Comparison of ENCODE assay signal across 30 cellular contexts in genomic region chr2:158071018-158071417, GRCh38. TPM values are rescaled to one million over a fixed set of nuclear protein-coding genes. Genes with fewer than 3 reads are reported as not detected.
"Had no signal": no experiment of that assay in that cellular context is flagged by ENCODE, and none has a peak within 500 bp of the region (broad histone marks: within the 10 kb centered on the region; RNA-seq: fewer than 3 reads in every experiment).

No MANE protein-coding gene starts in this region.

- FAIRE-seq: urothelium cell line had no signal

- H3K9me3 ChIP-seq: stomach, suprapubic skin, testis, thoracic aorta, thyroid gland, tibial artery, transverse colon, upper lobe of left lung, upper lobe of right lung, uterus, vagina had no signal

- H3K4me1 ChIP-seq: stomach, suprapubic skin, testis, thyroid gland, tibial artery, tibial nerve, transverse colon, upper lobe of left lung, upper lobe of right lung, uterus, vagina had no signal

- DNase-seq: stimulated activated CD4-positive, alpha-beta T cell treated with anti-CD3 and anti-CD28 coated beads, Interleukin-2, amount 100 ng/mL, for 48 hours; stimulated activated CD4-positive, alpha-beta T cell treated with anti-CD3 and anti-CD28 coated beads, Interleukin-4, amount 100 ng/mL, for 1 hour; stimulated activated CD4-positive, alpha-beta T cell treated with anti-CD3 and anti-CD28 coated beads, Interleukin-4, amount 100 ng/mL, for 24 hours; stimulated activated CD4-positive, alpha-beta T cell treated with anti-CD3 and anti-CD28 coated beads, Interleukin-4, amount 100 ng/mL, for 4 hours; stimulated activated CD8-positive, alpha-beta memory T cell treated with anti-CD3 and anti-CD28 coated beads, Interleukin-4, amount 100 ng/mL, for 48 hours; stimulated activated naive B cell treated with anti-CD40 and anti-IgM and Interleukin-4, amounts not matched to agents 10 μg/mL and 1 μg/mL and 100 μg/mL, for 72 hours; stimulated activated naive CD4-positive, alpha-beta T cell; stimulated activated naive CD4-positive, alpha-beta T cell treated with Interleukin-2 at 50 U/mL for 16 hours; stimulated activated naive CD8-positive, alpha-beta T cell treated with anti-CD3 and anti-CD28 coated beads, Interleukin-15, amount 100 ng/mL, for 72 hours; stimulated activated naive CD8-positive, alpha-beta T cell treated with anti-CD3 and anti-CD28 coated beads, Interleukin-15, Interleukin-2, amounts not matched to agents 100 U/mL and 50 U/mL, for 24 hours; stomach; substantia nigra; testis; thyroid gland; tibial artery; transverse colon; trophoblast cell; upper lobe of left lung; upper lobe of right lung; uterus had no signal

- H3K27me3 ChIP-seq: stomach, suprapubic skin, testis, thyroid gland, tibial artery, tibial nerve, transverse colon, upper lobe of left lung, upper lobe of right lung, uterus, vagina had no signal

- H3K27ac ChIP-seq: stomach, suprapubic skin, testis, thoracic aorta, thyroid gland, tibial artery, tibial nerve, transverse colon, upper lobe of left lung, upper lobe of right lung, uterus, vagina had no signal

- H3K4me3 ChIP-seq: stomach, suprapubic skin, testis, thoracic aorta, thyroid gland, tibial artery, tibial nerve, transverse colon, upper lobe of left lung, upper lobe of right lung, uterus, vagina had no signal

- ATAC-seq: stimulated activated effector memory CD8-positive, alpha-beta T cell treated with anti-CD3 and anti-CD28 coated beads, Interleukin-12 subunit alpha, Interleukin-12 subunit beta, amount 100 ng/mL, for 72 hours; stimulated activated memory B cell treated with anti-CD40 and anti-IgM and Interleukin-4, amounts not matched to agents 10 μg/mL and 1 μg/mL and 100 μg/mL, for 72 hours; stimulated activated naive B cell treated with anti-CD40 and anti-IgM and Interleukin-4, amounts not matched to agents 10 μg/mL and 1 μg/mL and 100 μg/mL, for 72 hours; stimulated activated naive CD8-positive, alpha-beta T cell treated with anti-CD3 and anti-CD28 coated beads, Interleukin-15, amount 100 ng/mL, for 72 hours; stimulated activated naive CD8-positive, alpha-beta T cell treated with anti-CD3 and anti-CD28 coated beads, Interleukin-15, Interleukin-2, amounts not matched to agents 100 U/mL and 50 U/mL, for 24 hours; upper lobe of right lung had no signal

- H3K36me3 ChIP-seq: stomach, suprapubic skin, thoracic aorta, thyroid gland, tibial artery, tibial nerve, transverse colon, upper lobe of left lung, upper lobe of right lung, uterus, vagina had no signal

RNA-seq across cellular contexts. Expression of gene UPP2, which starts 30.7 kb away (rescaled TPM):
- total RNA-seq: stomach, subcutaneous adipose tissue, suprapubic skin, thoracic aorta, tibial nerve, transverse colon, upper lobe of left lung, upper lobe of right lung, ureter, vagina had no signal
- polyA plus RNA-seq: stomach, urinary bladder had no signal
